9 cellular contexts compared by ENCODE assay signal in the genomic region with DNA sequence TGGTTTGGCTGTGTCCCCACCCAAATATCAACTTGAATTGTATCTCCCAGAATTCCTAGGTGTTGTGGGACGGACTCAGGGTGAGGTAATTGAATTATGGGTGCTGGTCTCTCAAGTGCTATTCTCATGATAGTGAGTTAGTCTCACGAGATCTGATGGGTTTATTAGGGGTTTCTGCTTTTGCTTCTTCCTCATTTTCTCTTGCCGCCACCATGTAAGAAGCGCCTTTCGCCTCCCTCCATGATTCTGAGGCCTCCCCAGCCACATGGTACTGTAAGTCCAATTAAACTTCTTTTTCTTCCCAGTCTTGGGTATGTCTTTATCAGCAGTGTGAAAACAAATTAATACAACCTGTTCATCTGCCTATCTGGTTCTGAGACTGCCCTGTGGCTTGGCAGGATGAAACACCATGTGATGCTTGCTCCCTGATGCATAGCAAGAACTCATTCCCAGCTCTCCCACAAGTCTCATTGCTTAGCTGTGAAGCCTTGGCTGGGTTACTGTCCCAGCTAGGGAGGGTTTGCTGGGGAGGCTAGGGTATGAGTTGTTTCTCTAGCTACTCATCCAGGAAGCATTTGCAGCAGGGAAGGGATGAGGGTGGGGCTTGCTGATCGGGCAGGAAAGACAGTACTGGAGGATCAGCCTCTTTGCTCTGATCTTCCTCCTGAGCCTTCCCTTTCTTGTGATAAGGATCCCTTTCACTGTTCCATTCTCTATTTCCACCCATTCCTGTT. TPM values are rescaled to one million over a fixed set of nuclear protein-coding genes. Genes with fewer than 3 reads are reported as not detected.
A peak's percentile ranks its signal among the peaks of the same experiment; 100 is the strongest.
DNase-seq lines count a peak whose midpoint lies in the region; FAIRE-seq and TF ChIP-seq lines count a peak whose summit lies in the region.
"Had no signal": no experiment of that assay in that cellular context is flagged by ENCODE, and none has a peak within 500 bp of the region (broad histone marks: within the 10 kb centered on the region; RNA-seq: fewer than 3 reads in every experiment).

No MANE protein-coding gene starts in this region.

- H4K20me1 ChIP-seq in keratinocyte (ENCODE audit: control insufficient read depth, extremely low read depth, insufficient read depth, low read length) = no peaks in the 10 kb centered on the region

- dilution Hi-C loops in keratinocyte (cut with MboI; ENCODE audit: extremely low pct_ligation_motif_present, low sequenced_read_pairs) = no loop called here

- H3K9ac ChIP-seq in keratinocyte (ENCODE audit: control insufficient read depth, extremely low read depth, insufficient read depth, low read length) = peak overlapping the region; percentile 81

- no peaks in the 10 kb centered on the region for H3K9me1 ChIP-seq in keratinocyte (ENCODE audit: control insufficient read depth, extremely low read depth, insufficient read depth, low read length)

- H3K4me1 ChIP-seq in keratinocyte (ENCODE audit: control insufficient read depth, extremely low read depth, insufficient read depth, low read length) = peaks cover 21% of the 10 kb centered on the region
- H3K4me1 ChIP-seq in CD8-positive, alpha-beta memory T cell (ENCODE audit: insufficient read depth, low read length) = peaks cover 9% of the 10 kb centered on the region

- no peaks in the 10 kb centered on the region for H3K36me3 ChIP-seq in keratinocyte (ENCODE audit: control insufficient read depth in 2 of 2, extremely low read depth in 1 of 2, insufficient read depth in 2 of 2, low read length in 2 of 2)
- H3K36me3 ChIP-seq in CD8-positive, alpha-beta memory T cell (ENCODE audit: insufficient read depth, low read length) = no peaks in the 10 kb centered on the region

- no peaks in the 10 kb centered on the region for H3K27me3 ChIP-seq in keratinocyte (ENCODE audit: control insufficient read depth, extremely low read depth, insufficient read depth, low read length)
- H3K27me3 ChIP-seq in CD8-positive, alpha-beta memory T cell (ENCODE audit: insufficient read depth, low read length, poor library complexity, severe bottlenecking) = no peaks in the 10 kb centered on the region

- CTCF ChIA-PET in CD8-positive, alpha-beta memory T cell (lab: Charles Lee) = interaction anchor here (1.2 kb wide), 1 partner anchor 44 kb away, joined by 3 read pairs; the partner anchor contains the start of gene BLOC1S6

- peak; percentile 99 for FAIRE-seq in keratinocyte (lab: Jason Lieb, UNC)

- peaks cover 2% of the 10 kb centered on the region for H3K79me2 ChIP-seq in keratinocyte (ENCODE audit: control insufficient read depth, insufficient read depth, low read length)

- H3K4me1 Mint-ChIP-seq in T-helper 1 cell treated with Interleukin-12 subunit alpha and Interleukin-12 subunit beta and Interleukin-4 antibody, amounts not matched to agents 30 μg/mL and 1 μg/mL, for 36 hours (ENCODE audit: low read depth) = peaks cover 11% of the 10 kb centered on the region
- H3K4me1 Mint-ChIP-seq in type B pancreatic cell (ENCODE audit: unreplicated experiment) = peaks cover 8% of the 10 kb centered on the region
- peaks cover 13 to 16% (median 14%) of the 10 kb centered on the region in 3 donors for H3K4me1 Mint-ChIP-seq in CD8-positive, alpha-beta memory T cell

- peak overlapping the region; percentile 93 for H2AFZ ChIP-seq in keratinocyte (ENCODE audit: control insufficient read depth, low read length)

- H3K4me2 ChIP-seq in keratinocyte (ENCODE audit: control insufficient read depth, extremely low read depth, insufficient read depth, low read depth, low read length) = peak overlapping the region; percentile 94

- POLR2A ChIA-PET in CD8-positive, alpha-beta memory T cell (lab: Charles Lee) = interaction anchor here (0.5 kb wide), 1 partner anchor 43 kb away, joined by 3 read pairs; no protein-coding TSS in a partner anchor

- TF ChIP-seq CTCF in keratinocyte (optimal IDR thresholded peaks at IDR 0.05 in 1 of 3, IDR thresholded peaks at IDR 0.05 in 1 of 3, conservative IDR thresholded peaks at IDR 0.05 in 1 of 3; ENCODE audit: extremely low read depth in 1 of 3, insufficient read depth in 2 of 3, low read length in 3 of 3) = no peak
- no peak for TF ChIP-seq CTCF in type B pancreatic cell (conservative IDR thresholded peaks at IDR 0.05)

- H3K27ac ChIP-seq in keratinocyte (ENCODE audit: control insufficient read depth, insufficient read depth, low read length) = peak overlapping the region; percentile 95
- H3K27ac ChIP-seq in CD8-positive, alpha-beta memory T cell (ENCODE audit: low read depth, low read length) = no peak overlapping the region
- H3K27ac ChIP-seq: 22Rv1 had no signal

- peak overlapping the region; percentile 6 for H3K27ac Mint-ChIP-seq in T-helper 1 cell treated with Interleukin-12 subunit alpha and Interleukin-12 subunit beta and Interleukin-4 antibody, amounts not matched to agents 30 μg/mL and 1 μg/mL, for 36 hours
- H3K27ac Mint-ChIP-seq in type B pancreatic cell = peak overlapping the region; percentile 5
- peak overlapping the region in 1 of 8 donors; percentile 19 for H3K27ac Mint-ChIP-seq in CD8-positive, alpha-beta memory T cell

- H3K9me3 ChIP-seq in keratinocyte (ENCODE audit: control insufficient read depth, low read depth, low read length) = no peaks in the 10 kb centered on the region
- H3K9me3 ChIP-seq in CD8-positive, alpha-beta memory T cell (ENCODE audit: low read length) = peaks cover 7% of the 10 kb centered on the region

- peaks cover 5% of the 10 kb centered on the region for H3K36me3 Mint-ChIP-seq in T-helper 1 cell treated with Interleukin-12 subunit alpha and Interleukin-12 subunit beta and Interleukin-4 antibody, amounts not matched to agents 30 μg/mL and 1 μg/mL, for 36 hours (ENCODE audit: low read depth)
- no peaks in the 10 kb centered on the region for H3K36me3 Mint-ChIP-seq in type B pancreatic cell
- peaks cover 3 to 10% (median 6%) of the 10 kb centered on the region in 3 donors for H3K36me3 Mint-ChIP-seq in CD8-positive, alpha-beta memory T cell

- no peak for DNase-seq in T-helper 1 cell
- peak; percentile 96 for DNase-seq in amniotic epithelial cell (ENCODE audit: low read depth)
- DNase-seq in keratinocyte (ENCODE audit: low read depth, low spot score) = peak; percentile 90
- DNase-seq in type B pancreatic cell (ENCODE audit: extremely low spot score, unreplicated experiment) = no peak
- no peak for DNase-seq in CD8-positive, alpha-beta memory T cell
- no peak for DNase-seq in germinal center (ENCODE audit: low spot score)
- DNase-seq in middle frontal gyrus (ENCODE audit: extremely low spot score, low spot score) = no peak

- H3K27me3 Mint-ChIP-seq in T-helper 1 cell treated with Interleukin-12 subunit alpha and Interleukin-12 subunit beta and Interleukin-4 antibody, amounts not matched to agents 30 μg/mL and 1 μg/mL, for 36 hours (ENCODE audit: low read depth) = peaks cover 29% of the 10 kb centered on the region
- H3K27me3 Mint-ChIP-seq in type B pancreatic cell = peaks cover 35% of the 10 kb centered on the region
- no peaks in the 10 kb centered on the region for H3K27me3 Mint-ChIP-seq in CD8-positive, alpha-beta memory T cell

- H3K4me3 ChIP-seq in keratinocyte (ENCODE audit: control insufficient read depth in 2 of 3, extremely low read depth in 1 of 3, insufficient read depth in 2 of 3, low read depth in 1 of 3, low read length in 3 of 3) = peak overlapping the region; percentile 33 to 72 (median 61)
- H3K4me3 ChIP-seq in CD8-positive, alpha-beta memory T cell (ENCODE audit: low read length) = no peak overlapping the region

- H3K9me3 Mint-ChIP-seq in T-helper 1 cell treated with Interleukin-12 subunit alpha and Interleukin-12 subunit beta and Interleukin-4 antibody, amounts not matched to agents 30 μg/mL and 1 μg/mL, for 36 hours = peaks cover 15% of the 10 kb centered on the region
- peaks cover 9% of the 10 kb centered on the region for H3K9me3 Mint-ChIP-seq in type B pancreatic cell
- H3K9me3 Mint-ChIP-seq in CD8-positive, alpha-beta memory T cell = peaks cover 8 to 16% (median 15%) of the 10 kb centered on the region in 5 donors

- H3K4me3 Mint-ChIP-seq in T-helper 1 cell treated with Interleukin-12 subunit alpha and Interleukin-12 subunit beta and Interleukin-4 antibody, amounts not matched to agents 30 μg/mL and 1 μg/mL, for 36 hours = no peak overlapping the region
- H3K4me3 Mint-ChIP-seq in type B pancreatic cell = peak overlapping the region; percentile 62
- H3K4me3 Mint-ChIP-seq in CD8-positive, alpha-beta memory T cell = peak overlapping the region in 1 of 7 donors; percentile 50

RNA-seq across cellular contexts. Expression of gene SQOR, which starts 3.7 kb away (rescaled TPM):
- polyA plus RNA-seq in keratinocyte = 117 to 140 TPM (median 124 TPM) in 3 replicates
- polyA plus RNA-seq in keratinocyte (2011; ENCODE audit: low read depth) = 152 TPM
- 107 and 149 TPM in 2 replicates for polyA plus RNA-seq in keratinocyte (2011; cell fraction: cytosol; rRNA removed)
- polyA plus RNA-seq in keratinocyte (2011; cell fraction: nucleus; rRNA removed) = 92.0 and 98.4 TPM in 2 replicates
- polyA plus RNA-seq in keratinocyte (2012; ENCODE audit: low replicate concordance) = 72.9 and 89.8 TPM in 2 replicates
- 57.3 to 116 TPM (median 95.8 TPM) in 3 replicates for polyA minus RNA-seq in keratinocyte
- 92.5 TPM for polyA minus RNA-seq in keratinocyte (2011; cell fraction: cytosol; rRNA and poly(A)+ RNA removed)
- 47.6 and 69.2 TPM in 2 replicates for polyA minus RNA-seq in keratinocyte (2011; cell fraction: nucleus; rRNA and poly(A)+ RNA removed)
- 6.7 and 9.2 TPM in 2 replicates for total RNA-seq in type B pancreatic cell (ENCODE audit: low replicate concordance)
- total RNA-seq in CD8-positive, alpha-beta memory T cell = 10 to 100 TPM; 95.8 to 98.3 TPM
- polyA plus RNA-seq in CD8-positive, alpha-beta memory T cell = 105 TPM

RNA-seq across cellular contexts. Expression of gene BLOC1S6, which starts 43.9 kb away (rescaled TPM):
- 9.4 to 15.5 TPM (median 10.9 TPM) in 3 replicates for polyA plus RNA-seq in keratinocyte
- polyA plus RNA-seq in keratinocyte (2011; ENCODE audit: low read depth) = 34.1 TPM
- polyA plus RNA-seq in keratinocyte (2011; cell fraction: cytosol; rRNA removed) = 12.8 and 15.1 TPM in 2 replicates
- 8.5 and 9.9 TPM in 2 replicates for polyA plus RNA-seq in keratinocyte (2011; cell fraction: nucleus; rRNA removed)
- 23.4 and 23.9 TPM in 2 replicates for polyA plus RNA-seq in keratinocyte (2012; ENCODE audit: low replicate concordance)
- polyA minus RNA-seq in keratinocyte = 4.8 to 11.2 TPM (median 10.6 TPM) in 3 replicates
- 25.1 TPM for polyA minus RNA-seq in keratinocyte (2011; cell fraction: cytosol; rRNA and poly(A)+ RNA removed)
- 5.2 and 8.1 TPM in 2 replicates for polyA minus RNA-seq in keratinocyte (2011; cell fraction: nucleus; rRNA and poly(A)+ RNA removed)
- total RNA-seq in type B pancreatic cell (ENCODE audit: low replicate concordance) = 30.9 and 46.7 TPM in 2 replicates
- 10 to 100 TPM; 50.9 to 56.7 TPM for total RNA-seq in CD8-positive, alpha-beta memory T cell
- polyA plus RNA-seq in CD8-positive, alpha-beta memory T cell = 50.0 TPM

Comparison
In these comparisons a context has a peak if more than half of its experiments do, and no peak if none do; other contexts are left out.
1. DNase-seq: peak in amniotic epithelial cell (single experiment) and keratinocyte (single experiment); none in T-helper 1 cell (0 of 5), type B pancreatic cell (single experiment), CD8-positive, alpha-beta memory T cell (0 of 5), germinal center (single experiment) and middle frontal gyrus (single experiment).